In the genomic region with DNA sequence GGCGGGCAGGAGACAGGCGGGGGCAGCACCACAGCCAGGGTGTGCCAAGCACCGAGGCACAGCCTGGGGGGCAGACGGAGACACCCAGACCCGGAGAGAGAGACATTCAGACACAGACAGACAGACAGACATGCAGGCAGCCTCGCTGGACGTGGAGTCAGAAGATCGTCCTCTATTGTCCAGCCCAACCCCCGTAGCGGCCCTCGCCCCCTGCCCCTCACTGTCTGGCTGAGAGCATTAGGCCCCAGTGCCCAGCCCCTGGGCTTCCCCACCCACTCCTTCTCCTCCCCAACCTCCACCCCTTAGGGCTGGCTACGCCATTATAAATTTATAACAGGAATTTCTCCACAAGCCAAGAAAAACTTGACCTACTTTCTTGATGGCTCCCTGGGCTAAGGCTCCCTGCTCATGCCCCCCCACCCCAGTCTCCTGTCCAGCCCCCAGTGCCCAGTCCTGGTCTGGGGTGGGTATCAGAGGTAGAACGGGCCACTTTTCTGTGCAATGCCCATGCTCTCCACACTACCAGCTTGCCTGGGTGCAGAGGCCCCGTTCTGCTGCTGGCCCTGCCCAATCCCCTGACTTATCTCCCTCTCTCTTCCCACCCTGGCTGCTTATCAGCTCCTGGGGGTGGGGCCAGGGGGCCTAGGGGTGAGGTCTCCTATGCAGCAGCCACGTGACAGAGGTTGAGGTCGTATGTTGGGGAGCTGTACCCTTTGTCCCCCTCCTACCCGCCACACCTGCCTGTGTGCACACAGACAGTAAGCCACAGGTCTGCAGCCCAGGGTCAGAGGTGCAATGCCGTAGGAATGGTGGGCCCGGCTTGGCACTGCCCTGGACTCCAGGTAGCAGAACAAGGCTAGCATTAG, we compare ENCODE assay signal across 1 cellular context.
TF ChIP-seq lines count a peak whose summit lies in the region.

No MANE protein-coding gene starts in this region.

TF ChIP-seq in HepG2, 621 proteins besides CTCF, POLR2A, EP300 and RAD21 (continued from another document and continues in another):
- TF ChIP-seq, protein P1, sequence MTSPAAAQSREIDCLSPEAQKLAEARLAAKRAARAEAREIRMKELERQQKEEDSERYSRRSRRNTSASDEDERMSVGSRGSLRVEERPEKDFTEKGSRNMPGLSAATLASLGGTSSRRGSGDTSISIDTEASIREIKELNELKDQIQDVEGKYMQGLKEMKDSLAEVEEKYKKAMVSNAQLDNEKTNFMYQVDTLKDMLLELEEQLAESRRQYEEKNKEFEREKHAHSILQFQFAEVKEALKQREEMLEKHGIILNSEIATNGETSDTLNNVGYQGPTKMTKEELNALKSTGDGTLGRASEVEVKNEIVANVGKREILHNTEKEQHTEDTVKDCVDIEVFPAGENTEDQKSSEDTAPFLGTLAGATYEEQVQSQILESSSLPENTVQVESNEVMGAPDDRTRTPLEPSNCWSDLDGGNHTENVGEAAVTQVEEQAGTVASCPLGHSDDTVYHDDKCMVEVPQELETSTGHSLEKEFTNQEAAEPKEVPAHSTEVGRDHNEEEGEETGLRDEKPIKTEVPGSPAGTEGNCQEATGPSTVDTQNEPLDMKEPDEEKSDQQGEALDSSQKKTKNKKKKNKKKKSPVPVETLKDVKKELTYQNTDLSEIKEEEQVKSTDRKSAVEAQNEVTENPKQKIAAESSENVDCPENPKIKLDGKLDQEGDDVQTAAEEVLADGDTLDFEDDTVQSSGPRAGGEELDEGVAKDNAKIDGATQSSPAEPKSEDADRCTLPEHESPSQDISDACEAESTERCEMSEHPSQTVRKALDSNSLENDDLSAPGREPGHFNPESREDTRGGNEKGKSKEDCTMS (CRISPR knock-in tag; conservative IDR thresholded peaks at IDR 0.05): no peak
- TF ChIP-seq MTA1 (CRISPR knock-in tag; IDR thresholded peaks at IDR 0.05; ENCODE audit: borderline replicate concordance): peak; percentile 88
- no peak for TF ChIP-seq NONO (IDR thresholded peaks at IDR 0.05)
- peak; percentile 55; the same call in 1 of the 2 replicates for TF ChIP-seq NONO (CRISPR knock-in tag; conservative IDR thresholded peaks at IDR 0.05)
- TF ChIP-seq HOXA3 (CRISPR knock-in tag; IDR thresholded peaks at IDR 0.05): peak; percentile 52
- TF ChIP-seq, protein P2, sequence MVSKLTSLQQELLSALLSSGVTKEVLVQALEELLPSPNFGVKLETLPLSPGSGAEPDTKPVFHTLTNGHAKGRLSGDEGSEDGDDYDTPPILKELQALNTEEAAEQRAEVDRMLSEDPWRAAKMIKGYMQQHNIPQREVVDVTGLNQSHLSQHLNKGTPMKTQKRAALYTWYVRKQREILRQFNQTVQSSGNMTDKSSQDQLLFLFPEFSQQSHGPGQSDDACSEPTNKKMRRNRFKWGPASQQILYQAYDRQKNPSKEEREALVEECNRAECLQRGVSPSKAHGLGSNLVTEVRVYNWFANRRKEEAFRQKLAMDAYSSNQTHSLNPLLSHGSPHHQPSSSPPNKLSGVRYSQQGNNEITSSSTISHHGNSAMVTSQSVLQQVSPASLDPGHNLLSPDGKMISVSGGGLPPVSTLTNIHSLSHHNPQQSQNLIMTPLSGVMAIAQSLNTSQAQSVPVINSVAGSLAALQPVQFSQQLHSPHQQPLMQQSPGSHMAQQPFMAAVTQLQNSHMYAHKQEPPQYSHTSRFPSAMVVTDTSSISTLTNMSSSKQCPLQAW (CRISPR knock-in tag; IDR thresholded peaks at IDR 0.05): no peak
- no peak for TF ChIP-seq ZBTB14 (CRISPR knock-in tag; IDR thresholded peaks at IDR 0.05)
- TF ChIP-seq RFX1 (IDR thresholded peaks at IDR 0.05): no peak
- TF ChIP-seq, protein P3, sequence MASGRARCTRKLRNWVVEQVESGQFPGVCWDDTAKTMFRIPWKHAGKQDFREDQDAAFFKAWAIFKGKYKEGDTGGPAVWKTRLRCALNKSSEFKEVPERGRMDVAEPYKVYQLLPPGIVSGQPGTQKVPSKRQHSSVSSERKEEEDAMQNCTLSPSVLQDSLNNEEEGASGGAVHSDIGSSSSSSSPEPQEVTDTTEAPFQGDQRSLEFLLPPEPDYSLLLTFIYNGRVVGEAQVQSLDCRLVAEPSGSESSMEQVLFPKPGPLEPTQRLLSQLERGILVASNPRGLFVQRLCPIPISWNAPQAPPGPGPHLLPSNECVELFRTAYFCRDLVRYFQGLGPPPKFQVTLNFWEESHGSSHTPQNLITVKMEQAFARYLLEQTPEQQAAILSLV (CRISPR knock-in tag; IDR thresholded peaks at IDR 0.05; ENCODE audit: borderline replicate concordance): peak; percentile 36; the same call in 1 of the 2 replicates
- no peak for TF ChIP-seq ZNF333 (CRISPR knock-in tag; IDR thresholded peaks at IDR 0.05; ENCODE audit: borderline replicate concordance)
- TF ChIP-seq, protein P4, sequence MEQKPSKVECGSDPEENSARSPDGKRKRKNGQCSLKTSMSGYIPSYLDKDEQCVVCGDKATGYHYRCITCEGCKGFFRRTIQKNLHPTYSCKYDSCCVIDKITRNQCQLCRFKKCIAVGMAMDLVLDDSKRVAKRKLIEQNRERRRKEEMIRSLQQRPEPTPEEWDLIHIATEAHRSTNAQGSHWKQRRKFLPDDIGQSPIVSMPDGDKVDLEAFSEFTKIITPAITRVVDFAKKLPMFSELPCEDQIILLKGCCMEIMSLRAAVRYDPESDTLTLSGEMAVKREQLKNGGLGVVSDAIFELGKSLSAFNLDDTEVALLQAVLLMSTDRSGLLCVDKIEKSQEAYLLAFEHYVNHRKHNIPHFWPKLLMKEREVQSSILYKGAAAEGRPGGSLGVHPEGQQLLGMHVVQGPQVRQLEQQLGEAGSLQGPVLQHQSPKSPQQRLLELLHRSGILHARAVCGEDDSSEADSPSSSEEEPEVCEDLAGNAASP (CRISPR knock-in tag; IDR thresholded peaks at IDR 0.05; ENCODE audit: borderline replicate concordance): no peak; the same call in 1 of the 2 replicates
- no peak for TF ChIP-seq ZNF138 (CRISPR knock-in tag; IDR thresholded peaks at IDR 0.05; ENCODE audit: low read depth)
- no peak for TF ChIP-seq ZNF207 (IDR thresholded peaks at IDR 0.05; ENCODE audit: borderline replicate concordance)
- no peak for TF ChIP-seq TP53 (CRISPR knock-in tag; conservative IDR thresholded peaks at IDR 0.05)
- no peak for TF ChIP-seq ZNF547 (CRISPR knock-in tag; IDR thresholded peaks at IDR 0.05)
- no peak for TF ChIP-seq MXD4 (CRISPR knock-in tag; IDR thresholded peaks at IDR 0.05)
- TF ChIP-seq, protein P5, sequence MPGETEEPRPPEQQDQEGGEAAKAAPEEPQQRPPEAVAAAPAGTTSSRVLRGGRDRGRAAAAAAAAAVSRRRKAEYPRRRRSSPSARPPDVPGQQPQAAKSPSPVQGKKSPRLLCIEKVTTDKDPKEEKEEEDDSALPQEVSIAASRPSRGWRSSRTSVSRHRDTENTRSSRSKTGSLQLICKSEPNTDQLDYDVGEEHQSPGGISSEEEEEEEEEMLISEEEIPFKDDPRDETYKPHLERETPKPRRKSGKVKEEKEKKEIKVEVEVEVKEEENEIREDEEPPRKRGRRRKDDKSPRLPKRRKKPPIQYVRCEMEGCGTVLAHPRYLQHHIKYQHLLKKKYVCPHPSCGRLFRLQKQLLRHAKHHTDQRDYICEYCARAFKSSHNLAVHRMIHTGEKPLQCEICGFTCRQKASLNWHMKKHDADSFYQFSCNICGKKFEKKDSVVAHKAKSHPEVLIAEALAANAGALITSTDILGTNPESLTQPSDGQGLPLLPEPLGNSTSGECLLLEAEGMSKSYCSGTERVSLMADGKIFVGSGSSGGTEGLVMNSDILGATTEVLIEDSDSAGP (CRISPR knock-in tag; IDR thresholded peaks at IDR 0.05; ENCODE audit: borderline replicate concordance): 0 out of 2 replicates have a peak, but pooled peaks have one; percentile 0
- no peak for TF ChIP-seq FOXP1 (IDR thresholded peaks at IDR 0.05)
- peak; percentile 15; the same call in 1 of the 2 replicates for TF ChIP-seq FOXP1 (CRISPR knock-in tag; IDR thresholded peaks at IDR 0.05)
- TF ChIP-seq THAP11 (CRISPR knock-in tag; IDR thresholded peaks at IDR 0.05): no peak
- TF ChIP-seq, protein P6, sequence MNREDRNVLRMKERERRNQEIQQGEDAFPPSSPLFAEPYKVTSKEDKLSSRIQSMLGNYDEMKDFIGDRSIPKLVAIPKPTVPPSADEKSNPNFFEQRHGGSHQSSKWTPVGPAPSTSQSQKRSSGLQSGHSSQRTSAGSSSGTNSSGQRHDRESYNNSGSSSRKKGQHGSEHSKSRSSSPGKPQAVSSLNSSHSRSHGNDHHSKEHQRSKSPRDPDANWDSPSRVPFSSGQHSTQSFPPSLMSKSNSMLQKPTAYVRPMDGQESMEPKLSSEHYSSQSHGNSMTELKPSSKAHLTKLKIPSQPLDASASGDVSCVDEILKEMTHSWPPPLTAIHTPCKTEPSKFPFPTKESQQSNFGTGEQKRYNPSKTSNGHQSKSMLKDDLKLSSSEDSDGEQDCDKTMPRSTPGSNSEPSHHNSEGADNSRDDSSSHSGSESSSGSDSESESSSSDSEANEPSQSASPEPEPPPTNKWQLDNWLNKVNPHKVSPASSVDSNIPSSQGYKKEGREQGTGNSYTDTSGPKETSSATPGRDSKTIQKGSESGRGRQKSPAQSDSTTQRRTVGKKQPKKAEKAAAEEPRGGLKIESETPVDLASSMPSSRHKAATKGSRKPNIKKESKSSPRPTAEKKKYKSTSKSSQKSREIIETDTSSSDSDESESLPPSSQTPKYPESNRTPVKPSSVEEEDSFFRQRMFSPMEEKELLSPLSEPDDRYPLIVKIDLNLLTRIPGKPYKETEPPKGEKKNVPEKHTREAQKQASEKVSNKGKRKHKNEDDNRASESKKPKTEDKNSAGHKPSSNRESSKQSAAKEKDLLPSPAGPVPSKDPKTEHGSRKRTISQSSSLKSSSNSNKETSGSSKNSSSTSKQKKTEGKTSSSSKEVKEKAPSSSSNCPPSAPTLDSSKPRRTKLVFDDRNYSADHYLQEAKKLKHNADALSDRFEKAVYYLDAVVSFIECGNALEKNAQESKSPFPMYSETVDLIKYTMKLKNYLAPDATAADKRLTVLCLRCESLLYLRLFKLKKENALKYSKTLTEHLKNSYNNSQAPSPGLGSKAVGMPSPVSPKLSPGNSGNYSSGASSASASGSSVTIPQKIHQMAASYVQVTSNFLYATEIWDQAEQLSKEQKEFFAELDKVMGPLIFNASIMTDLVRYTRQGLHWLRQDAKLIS (CRISPR knock-in tag; IDR thresholded peaks at IDR 0.05): no peak
- no peak for TF ChIP-seq MBNL3 (CRISPR knock-in tag; conservative IDR thresholded peaks at IDR 0.05)
- TF ChIP-seq SUZ12 (IDR thresholded peaks at IDR 0.05; ENCODE audit: low read depth, low read length): no peak
- TF ChIP-seq POGZ (CRISPR knock-in tag; IDR thresholded peaks at IDR 0.05): 0 out of 2 replicates have a peak, but pooled peaks have one; percentile 21
- 0 out of 2 replicates have a peak, but pooled peaks have one; percentile 12 for TF ChIP-seq CEBPG (CRISPR knock-in tag; IDR thresholded peaks at IDR 0.05)
- no peak for TF ChIP-seq ZKSCAN5 (CRISPR knock-in tag; IDR thresholded peaks at IDR 0.05)
- TF ChIP-seq, protein P7, sequence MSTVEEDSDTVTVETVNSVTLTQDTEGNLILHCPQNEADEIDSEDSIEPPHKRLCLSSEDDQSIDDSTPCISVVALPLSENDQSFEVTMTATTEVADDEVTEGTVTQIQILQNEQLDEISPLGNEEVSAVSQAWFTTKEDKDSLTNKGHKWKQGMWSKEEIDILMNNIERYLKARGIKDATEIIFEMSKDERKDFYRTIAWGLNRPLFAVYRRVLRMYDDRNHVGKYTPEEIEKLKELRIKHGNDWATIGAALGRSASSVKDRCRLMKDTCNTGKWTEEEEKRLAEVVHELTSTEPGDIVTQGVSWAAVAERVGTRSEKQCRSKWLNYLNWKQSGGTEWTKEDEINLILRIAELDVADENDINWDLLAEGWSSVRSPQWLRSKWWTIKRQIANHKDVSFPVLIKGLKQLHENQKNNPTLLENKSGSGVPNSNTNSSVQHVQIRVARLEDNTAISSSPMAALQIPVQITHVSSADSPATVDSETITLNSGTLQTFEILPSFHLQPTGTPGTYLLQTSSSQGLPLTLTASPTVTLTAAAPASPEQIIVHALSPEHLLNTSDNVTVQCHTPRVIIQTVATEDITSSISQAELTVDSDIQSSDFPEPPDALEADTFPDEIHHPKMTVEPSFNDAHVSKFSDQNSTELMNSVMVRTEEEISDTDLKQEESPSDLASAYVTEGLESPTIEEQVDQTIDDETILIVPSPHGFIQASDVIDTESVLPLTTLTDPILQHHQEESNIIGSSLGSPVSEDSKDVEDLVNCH (CRISPR knock-in tag; IDR thresholded peaks at IDR 0.05): peak; percentile 34; the same call in 1 of the 2 replicates
- TF ChIP-seq SRSF9 (IDR thresholded peaks at IDR 0.05; ENCODE audit: borderline replicate concordance, insufficient read depth, low read depth, low read length, poor library complexity, severe bottlenecking): no peak
- peak; percentile 12; the same call in 1 of the 2 replicates for TF ChIP-seq SIN3A (IDR thresholded peaks at IDR 0.05; ENCODE audit: borderline replicate concordance, low read depth, low read length)
- no peak for TF ChIP-seq PLRG1 (conservative IDR thresholded peaks at IDR 0.05)
- no peak for TF ChIP-seq ZFP1 (CRISPR knock-in tag; IDR thresholded peaks at IDR 0.05)
- no peak for TF ChIP-seq TGIF2 (CRISPR knock-in tag; IDR thresholded peaks at IDR 0.05)
- peak; percentile 62 for TF ChIP-seq POLR2AphosphoS5 (IDR thresholded peaks at IDR 0.05; ENCODE audit: low read depth, low read length)
- TF ChIP-seq, protein P8, sequence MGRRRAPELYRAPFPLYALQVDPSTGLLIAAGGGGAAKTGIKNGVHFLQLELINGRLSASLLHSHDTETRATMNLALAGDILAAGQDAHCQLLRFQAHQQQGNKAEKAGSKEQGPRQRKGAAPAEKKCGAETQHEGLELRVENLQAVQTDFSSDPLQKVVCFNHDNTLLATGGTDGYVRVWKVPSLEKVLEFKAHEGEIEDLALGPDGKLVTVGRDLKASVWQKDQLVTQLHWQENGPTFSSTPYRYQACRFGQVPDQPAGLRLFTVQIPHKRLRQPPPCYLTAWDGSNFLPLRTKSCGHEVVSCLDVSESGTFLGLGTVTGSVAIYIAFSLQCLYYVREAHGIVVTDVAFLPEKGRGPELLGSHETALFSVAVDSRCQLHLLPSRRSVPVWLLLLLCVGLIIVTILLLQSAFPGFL (CRISPR knock-in tag; IDR thresholded peaks at IDR 0.05): no peak
- no peak for TF ChIP-seq CERS6 (CRISPR knock-in tag; IDR thresholded peaks at IDR 0.05)
- TF ChIP-seq NFKB2 (CRISPR knock-in tag; IDR thresholded peaks at IDR 0.05; ENCODE audit: borderline replicate concordance): no peak
- TF ChIP-seq TEF (CRISPR knock-in tag; IDR thresholded peaks at IDR 0.05): no peak
